2 cellular contexts compared by ENCODE assay signal in genomic region chr2:10431797-10432196, GRCh38.
TF ChIP-seq lines count a peak whose summit lies in the region.

No MANE protein-coding gene starts in this region.

TF ChIP-seq in HCT116, 20 proteins besides CTCF, POLR2A, EP300 and RAD21:
- TF ChIP-seq MAX (IDR thresholded peaks at IDR 0.05) = no peak
- TF ChIP-seq CBX3 (IDR thresholded peaks at IDR 0.05; ENCODE audit: low read depth) = no peak
- no peak for TF ChIP-seq EZH2phosphoT487 (IDR thresholded peaks at IDR 0.05; ENCODE audit: borderline replicate concordance)
- no peak for TF ChIP-seq EGR1 (IDR thresholded peaks at IDR 0.05; ENCODE audit: low read depth)
- no peak for TF ChIP-seq ZFX (IDR thresholded peaks at IDR 0.05)
- no peak for TF ChIP-seq SRF (IDR thresholded peaks at IDR 0.05; ENCODE audit: low read depth)
- TF ChIP-seq POLR2AphosphoS5 (IDR thresholded peaks at IDR 0.05; ENCODE audit: low read depth, low read length) = no peak
- no peak for TF ChIP-seq CEBPB (IDR thresholded peaks at IDR 0.05; ENCODE audit: low read depth)

TF ChIP-seq in H1, 55 proteins besides CTCF, POLR2A, EP300 and RAD21:
- TF ChIP-seq ZNF274 (IDR thresholded peaks at IDR 0.05; ENCODE audit: borderline replicate concordance, extremely low read depth, low read length) (no peak), CHD7 (IDR thresholded peaks at IDR 0.05; ENCODE audit: insufficient replicate concordance, low read length) (no peak), CREB1 (IDR thresholded peaks at IDR 0.05) (no peak), SP4 (IDR thresholded peaks at IDR 0.05; ENCODE audit: low read length) (no peak), BACH1 (IDR thresholded peaks at IDR 0.05; ENCODE audit: low read length) (no peak), GTF2F1 (IDR thresholded peaks at IDR 0.05; ENCODE audit: borderline replicate concordance, low read depth, low read length) (no peak), TEAD4 (IDR thresholded peaks at IDR 0.05; ENCODE audit: low read depth, low read length) (no peak), NRF1 (IDR thresholded peaks at IDR 0.05; ENCODE audit: low read depth, low read length) (no peak), ASH2L (IDR thresholded peaks at IDR 0.05; ENCODE audit: low read length) (no peak), TAF7 (optimal IDR thresholded peaks at IDR 0.05; ENCODE audit: borderline replicate concordance, low read depth, low read length) (no peak), ATF3 (IDR thresholded peaks at IDR 0.05; ENCODE audit: insufficient read depth, low read depth, low read length) (no peak), RBBP5 (IDR thresholded peaks at IDR 0.05; ENCODE audit: borderline replicate concordance, low read depth, low read length) (no peak), EZH2 (IDR thresholded peaks at IDR 0.05; ENCODE audit: low read depth, low read length, severe bottlenecking) (no peak), SP2 (IDR thresholded peaks at IDR 0.05; ENCODE audit: low read length) (no peak), HDAC2 (IDR thresholded peaks at IDR 0.05; ENCODE audit: borderline replicate concordance in 1 of 2, low read depth in 2 of 2, low read length in 2 of 2) (no peak), GABPA (IDR thresholded peaks at IDR 0.05; ENCODE audit: borderline replicate concordance, insufficient read depth, low read length) (no peak)
